Comparison of ENCODE assay signal across 22 cellular contexts in genomic region chr1:67118191-67118590, GRCh38. TPM values are rescaled to one million over a fixed set of nuclear protein-coding genes. Genes with fewer than 3 reads are reported as not detected.
DNase-seq lines count a peak whose midpoint lies in the region; ATAC-seq and TF ChIP-seq lines count a peak whose summit lies in the region.
"Had no signal": no experiment of that assay in that cellular context is flagged by ENCODE, and none has a peak within 500 bp of the region (broad histone marks: within the 10 kb centered on the region; RNA-seq: fewer than 3 reads in every experiment).

No MANE protein-coding gene starts in this region.

- BruUV-seq in IMR-90 (replicated peaks; lab: Mats Ljungman, UMichigan), result no TSS peak

- H3K9me3 ChIP-seq in IMR-90 (ENCODE audit: control insufficient read depth, insufficient read depth, low read length) (no peaks in the 10 kb centered on the region), mesenchymal stem cell (ENCODE audit: control insufficient read depth, low read length) (peaks cover 7% of the 10 kb centered on the region), adrenal gland (replicated peaks in 1 of 3) (no peaks in the 10 kb centered on the region)

- H3K79me1 ChIP-seq in IMR-90 (ENCODE audit: low read depth in 1 of 2, low read length in 2 of 2) (no peaks in the 10 kb centered on the region), mesenchymal stem cell (replicated peaks; ENCODE audit: low read length, poor library complexity, severe bottlenecking) (no peaks in the 10 kb centered on the region)

- H3K23ac ChIP-seq in IMR-90 (ENCODE audit: low read depth, low read length) (no peak overlapping the region), mesenchymal stem cell (ENCODE audit: low read length in 2 of 2) (no peak overlapping the region)

- no peak for TF ChIP-seq RAD21 in IMR-90 (IDR thresholded peaks at IDR 0.05; ENCODE audit: low read length)

- H2BK15ac ChIP-seq in IMR-90 (ENCODE audit: low read depth, low read length) (no peak overlapping the region), mesenchymal stem cell (ENCODE audit: low read depth, poor library complexity, severe bottlenecking) (no peak overlapping the region)

- no peaks in the 10 kb centered on the region for H3K9me1 ChIP-seq in IMR-90 (ENCODE audit: insufficient read depth, low read length)

- H3K4me1 ChIP-seq in IMR-90 (ENCODE audit: control insufficient read depth, insufficient read depth, low read length) (no peaks in the 10 kb centered on the region), mesenchymal stem cell (ENCODE audit: control insufficient read depth, insufficient read depth, low read depth, low read length) (no peaks in the 10 kb centered on the region), adrenal gland (replicated peaks in 1 of 2) (no peaks in the 10 kb centered on the region)

- POLR2A ChIA-PET in IMR-90 (lab: Charles Lee; ENCODE audit: unreplicated experiment), result no interaction called here

- H3K4me3 ChIP-seq in IMR-90 (ENCODE audit: insufficient read depth, low read depth, low read length), result no peak overlapping the region
- no peak overlapping the region for H3K4me3 ChIP-seq in mesenchymal stem cell (ENCODE audit: insufficient read depth in 1 of 2, low read depth in 1 of 2, low read length in 2 of 2)
- no peak overlapping the region for H3K4me3 ChIP-seq in adrenal gland
- H3K4me3 ChIP-seq: BLaER1, GM23338, SK-N-MC had no signal

- CTCF ChIA-PET in IMR-90 (lab: Yijun Ruan, JAX), result no interaction called here

- no peak overlapping the region for H2AFZ ChIP-seq in IMR-90 (replicated peaks; ENCODE audit: low read length, poor library complexity)
- H2AFZ ChIP-seq in mesenchymal stem cell (ENCODE audit: low read depth, low read length), result peak overlapping the region; percentile 31
- H2AFZ ChIP-seq: GM23338 had no signal

- intact Hi-C loops in IMR-90 (cut with micrococcal nuclease) (loop anchor here (10.0 kb wide), 1 partner anchor 53 kb away; no protein-coding TSS in a partner anchor), sciatic nerve (cut with DNase I) (no loop called here), adrenal gland (cut with DNase I) (no loop called here)

- H3K27ac ChIP-seq in IMR-90 (ENCODE audit: insufficient read depth, low read length) (no peak overlapping the region), mesenchymal stem cell (ENCODE audit: low read length, poor library complexity, severe bottlenecking) (no peak overlapping the region), adrenal gland (no peak overlapping the region)
- H3K27ac ChIP-seq: BLaER1, SK-N-MC had no signal

- H3K9ac ChIP-seq in IMR-90 (ENCODE audit: low read depth, low read length), result no peak overlapping the region
- H3K9ac ChIP-seq in mesenchymal stem cell (ENCODE audit: low read length), result no peak overlapping the region
- H3K9ac ChIP-seq: BLaER1 had no signal

- peak; percentile 23 for DNase-seq in IMR-90
- DNase-seq in RPMI7951 (ENCODE audit: low read depth), result peak; percentile 9
- DNase-seq in mesenchymal stem cell, result no peak
- DNase-seq in inferior parietal cortex (ENCODE audit: extremely low spot score), result no peak
- DNase-seq in sciatic nerve (ENCODE audit: low spot score), result no peak
- DNase-seq in activated CD4-positive, alpha-beta T cell treated with anti-CD3 and anti-CD28 coated beads for 4 hours, result no peak
- DNase-seq in adrenal gland, result no peak
- DNase-seq: CD4-positive, alpha-beta T cell; COR-L47; DND-41; GDM1; NCI-H1105; NCI-H146; NCI-H2029; NCI-H2227 treated with DMSO at 0.1 percent for 48 hours; NCI-H510A; Right ventricle myocardium superior; SW 1271 had no signal

- no peak overlapping the region for H2BK12ac ChIP-seq in mesenchymal stem cell (ENCODE audit: low read length in 2 of 2)

- in situ Hi-C loops in IMR-90 (cut with MboI; ENCODE audit: low sequenced_read_pairs), result no loop called here

- H3K36me3 ChIP-seq in IMR-90 (ENCODE audit: control insufficient read depth, insufficient read depth, low read length), result no peaks in the 10 kb centered on the region
- no peaks in the 10 kb centered on the region for H3K36me3 ChIP-seq in mesenchymal stem cell (ENCODE audit: control insufficient read depth in 1 of 2, insufficient read depth in 2 of 2, low read depth in 1 of 2, low read length in 2 of 2)
- H3K36me3 ChIP-seq in adrenal gland (replicated peaks in 1 of 2), result no peaks in the 10 kb centered on the region
- H3K36me3 ChIP-seq: BLaER1 had no signal

- H3K27me3 ChIP-seq in IMR-90 (ENCODE audit: control insufficient read depth, insufficient read depth, low read length), result no peaks in the 10 kb centered on the region
- H3K27me3 ChIP-seq in mesenchymal stem cell (ENCODE audit: control insufficient read depth in 1 of 2, insufficient read depth in 1 of 2, low read length in 2 of 2), result no peaks in the 10 kb centered on the region
- H3K27me3 ChIP-seq in adrenal gland, result no peaks in the 10 kb centered on the region
- H3K27me3 ChIP-seq: BLaER1 had no signal

- no peak overlapping the region for H2AK9ac ChIP-seq in IMR-90 (replicated peaks; ENCODE audit: low read depth, low read length, poor library complexity)

- TF ChIP-seq POLR2A in IMR-90 (IDR thresholded peaks at IDR 0.05; ENCODE audit: low read depth, low read length), result no peak
- TF ChIP-seq POLR2A in adrenal gland (IDR thresholded peaks at IDR 0.05), result no peak

- H3K56ac ChIP-seq in IMR-90 (ENCODE audit: extremely low read depth, insufficient read depth, low read length), result no peak overlapping the region

- no peak overlapping the region for H4K8ac ChIP-seq in IMR-90 (ENCODE audit: low read depth in 2 of 2, low read length in 2 of 2)
- no peak overlapping the region for H4K8ac ChIP-seq in mesenchymal stem cell (ENCODE audit: low read length)

- no peak; the same call in none of the 2 replicates for ATAC-seq in IMR-90 (ENCODE audit: low read depth)
- ATAC-seq in sciatic nerve, result no peak
- ATAC-seq: GM23338, HCT116 had no signal

- no peak overlapping the region for H4K5ac ChIP-seq in IMR-90 (ENCODE audit: low read depth, low read length)

- no peak overlapping the region for H3K18ac ChIP-seq in IMR-90 (ENCODE audit: low read depth, low read length)
- no peak overlapping the region for H3K18ac ChIP-seq in mesenchymal stem cell (ENCODE audit: low read depth in 1 of 2, low read length in 2 of 2)

- no peak overlapping the region for H2BK120ac ChIP-seq in IMR-90 (ENCODE audit: low read depth, low read length)
- H2BK120ac ChIP-seq in mesenchymal stem cell (ENCODE audit: low read depth, low read length), result no peak overlapping the region

- H4K91ac ChIP-seq in IMR-90 (ENCODE audit: insufficient read depth, low read depth, low read length), result no peak overlapping the region
- no peak overlapping the region for H4K91ac ChIP-seq in mesenchymal stem cell (ENCODE audit: low read length)

- no peak overlapping the region for H3K14ac ChIP-seq in IMR-90 (replicated peaks; ENCODE audit: low read depth, low read length)
- no peak overlapping the region for H3K14ac ChIP-seq in mesenchymal stem cell (ENCODE audit: low read length in 2 of 2)

- no peak overlapping the region for H2BK20ac ChIP-seq in IMR-90 (ENCODE audit: low read depth, low read length)

- H2AK5ac ChIP-seq in IMR-90 (ENCODE audit: low read depth, low read length), result no peak overlapping the region
- H2AK5ac ChIP-seq in mesenchymal stem cell (ENCODE audit: low read length, severe bottlenecking), result no peak overlapping the region

- H2BK5ac ChIP-seq in IMR-90 (ENCODE audit: low read depth, low read length, poor library complexity, severe bottlenecking) (no peak overlapping the region), mesenchymal stem cell (ENCODE audit: low read depth, low read length, poor library complexity, severe bottlenecking) (no peak overlapping the region)

- no peak for TF ChIP-seq CTCF in IMR-90 (conservative IDR thresholded peaks at IDR 0.05; ENCODE audit: low read depth, low read length)
- TF ChIP-seq CTCF in adrenal gland (IDR thresholded peaks at IDR 0.05), result no peak

- no peak overlapping the region for H3K4me2 ChIP-seq in IMR-90 (ENCODE audit: low read depth, low read length)
- no peak overlapping the region for H3K4me2 ChIP-seq in mesenchymal stem cell (ENCODE audit: low read length, poor library complexity, severe bottlenecking)
- H3K4me2 ChIP-seq: BLaER1, GM23338 had no signal

- H3K4ac ChIP-seq in IMR-90 (ENCODE audit: low read depth, low read length), result no peak overlapping the region
- H3K4ac ChIP-seq in mesenchymal stem cell (ENCODE audit: low read depth in 1 of 2, low read length in 2 of 2), result no peak overlapping the region

- dilution Hi-C loops in IMR-90 (cut with HindIII; ENCODE audit: low sequenced_read_pairs, unreplicated experiment), result no loop called here

- no peaks in the 10 kb centered on the region for H4K20me1 ChIP-seq in IMR-90 (ENCODE audit: insufficient read depth, low read length)
- H4K20me1 ChIP-seq: BLaER1 had no signal

TF ChIP-seq in IMR-90, 13 proteins besides CTCF, POLR2A, EP300 and RAD21 (continues in another document):
- no peak for TF ChIP-seq ELK1 (IDR thresholded peaks at IDR 0.05; ENCODE audit: borderline replicate concordance, low read depth, low read length)
- no peak for TF ChIP-seq CEBPB (IDR thresholded peaks at IDR 0.05; ENCODE audit: low read depth, low read length)
- no peak for TF ChIP-seq FOS (IDR thresholded peaks at IDR 0.05; ENCODE audit: low read depth, low read length)

RNA-seq across cellular contexts. Expression of gene C1orf141, which starts 16.6 kb away (rescaled TPM):
- total RNA-seq in IMR-90 (2012; rRNA removed) (not detected in 2 replicates), sciatic nerve (not detected), adrenal gland (not detected)
- polyA plus RNA-seq in IMR-90 (2012; rRNA removed) (not detected in 2 replicates), adrenal gland (not detected)
- not detected in 2 replicates for polyA plus RNA-seq in IMR-90 (2012; cell fraction: cytosol; rRNA removed)
- not detected in 2 replicates for polyA plus RNA-seq in IMR-90 (2012; cell fraction: nucleus; rRNA removed; ENCODE audit: low replicate concordance)
- total RNA-seq in RPMI7951 (2014; rRNA removed; shearing (Covaris generic)), result not detected in 2 replicates
- not detected for polyA plus RNA-seq in mesenchymal stem cell (2013, experiment 1 of 2)
- not detected for polyA plus RNA-seq in mesenchymal stem cell (2013, experiment 2 of 2)
- total RNA-seq: CD4-positive, alpha-beta T cell; GM23338; Right ventricle myocardium superior had no signal
- polyA plus RNA-seq: GM23338 had no signal

RNA-seq across cellular contexts. Expression of gene IL23R, which starts 48.1 kb away (rescaled TPM):
- not detected in 2 replicates for total RNA-seq in IMR-90 (2012; rRNA removed)
- not detected in 2 replicates for polyA plus RNA-seq in IMR-90 (2012; rRNA removed)
- polyA plus RNA-seq in IMR-90 (2012; cell fraction: cytosol; rRNA removed), result not detected in 2 replicates
- not detected in 2 replicates for polyA plus RNA-seq in IMR-90 (2012; cell fraction: nucleus; rRNA removed; ENCODE audit: low replicate concordance)
- total RNA-seq in RPMI7951 (2014; rRNA removed; shearing (Covaris generic)), result not detected in 2 replicates
- not detected for polyA plus RNA-seq in mesenchymal stem cell (2013, experiment 1 of 2)
- polyA plus RNA-seq in mesenchymal stem cell (2013, experiment 2 of 2), result not detected
- not detected for total RNA-seq in sciatic nerve
- total RNA-seq in adrenal gland, result 1 to 10 TPM; 1.0 to 2.8 (median 1.9) TPM
- 1 to 10 TPM in 1 of 3 donors, under 1 TPM in 2; 0.03 to 2.0 (median 0.16) TPM for polyA plus RNA-seq in adrenal gland
- total RNA-seq: GM23338, Right ventricle myocardium superior had no signal
- polyA plus RNA-seq: GM23338 had no signal

Comparison
In these comparisons a context has a peak if more than half of its experiments do, and no peak if none do; other contexts are left out.
1. DNase-seq: peak in IMR-90 (single experiment) and RPMI7951 (single experiment); none in mesenchymal stem cell (single experiment), inferior parietal cortex (single experiment), sciatic nerve (single experiment), activated CD4-positive, alpha-beta T cell treated with anti-CD3 and anti-CD28 coated beads for 4 hours (0 of 2) and adrenal gland (0 of 7).